16 cellular contexts compared by ENCODE assay signal in the genomic region with DNA sequence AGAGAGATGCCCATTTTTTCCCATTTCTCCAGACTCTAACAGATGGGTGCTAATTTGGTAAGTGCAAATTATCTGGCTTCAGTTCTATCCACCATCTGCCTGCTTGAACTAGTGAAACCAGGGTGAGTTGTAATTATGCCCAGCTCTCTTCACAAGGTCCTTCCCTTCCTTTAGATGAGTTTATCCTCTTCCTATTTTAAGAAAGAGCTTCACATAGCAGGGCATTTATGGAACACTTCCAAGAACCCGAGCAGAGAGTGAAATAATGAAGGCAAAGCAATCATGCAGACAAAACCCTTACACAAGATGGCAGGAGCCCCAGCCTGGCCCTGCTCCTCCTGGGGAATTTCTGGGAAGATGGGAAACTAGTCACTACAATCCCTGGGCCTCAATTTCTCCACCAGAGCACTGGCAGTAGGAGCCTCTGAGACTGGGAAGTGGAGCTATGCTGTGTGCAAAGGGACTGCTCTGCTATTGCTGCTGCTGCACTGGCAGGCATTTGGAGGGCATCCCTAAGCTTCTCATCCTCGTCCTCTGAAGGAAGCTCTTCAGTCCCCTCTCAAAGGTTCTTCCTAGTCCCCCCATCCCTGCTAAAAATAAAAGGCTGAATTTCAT.
DNase-seq lines count a peak whose midpoint lies in the region; ATAC-seq lines count a peak whose summit lies in the region.
"Had no signal": no experiment of that assay in that cellular context is flagged by ENCODE, and none has a peak within 500 bp of the region (broad histone marks: within the 10 kb centered on the region; RNA-seq: fewer than 3 reads in every experiment).

No MANE protein-coding gene starts in this region.

- no peak for ATAC-seq in HG03135 (IDR thresholded peaks at IDR 0.05; ENCODE audit: unreplicated experiment)
- no peak for ATAC-seq in HG02571 (IDR thresholded peaks at IDR 0.05; ENCODE audit: unreplicated experiment)

- DNase-seq in NCI-H82 (lab: John Stamatoyannopoulos, UW) (peak; percentile 24), NCI-H82 treated with DMSO at 0.1 percent for 48 hours (lab: John Stamatoyannopoulos, UW; ENCODE audit: unreplicated experiment) (no peak), NCI-H446 (lab: John Stamatoyannopoulos, UW) (peak; percentile 49 to 92), cerebellar cortex (ENCODE audit: low spot score) (peak; percentile 97), medulla oblongata (ENCODE audit: extremely low spot score) (peak; percentile 11), NCI-H187 treated with DMSO at 0.1 percent for 48 hours (lab: John Stamatoyannopoulos, UW) (no peak)
- DNase-seq: BE2C; Calu3; CD4-positive, alpha-beta T cell; GF-D8; HFFc6; NCI-H1092; NCI-H526; SW 1271 had no signal

Comparison
In these comparisons a context has a peak if more than half of its experiments do, and no peak if none do; other contexts are left out.
1. DNase-seq: peak in NCI-H82 (single experiment), NCI-H446 (2 of 2), cerebellar cortex (single experiment) and medulla oblongata (single experiment); none in NCI-H82 treated with DMSO at 0.1 percent for 48 hours (single experiment) and NCI-H187 treated with DMSO at 0.1 percent for 48 hours (single experiment).